In genomic region chr21:42830456-42831455, GRCh38 we compare ENCODE assay signal across 9 cellular contexts. TPM values are rescaled to one million over a fixed set of nuclear protein-coding genes. Genes with fewer than 3 reads are reported as not detected.
A peak's percentile ranks its signal among the peaks of the same experiment; 100 is the strongest.
DNase-seq lines count a peak whose midpoint lies in the region; ATAC-seq lines count a peak whose summit lies in the region.
"Had no signal": no experiment of that assay in that cellular context is flagged by ENCODE, and none has a peak within 500 bp of the region (broad histone marks: within the 10 kb centered on the region; RNA-seq: fewer than 3 reads in every experiment).

No MANE protein-coding gene starts in this region.

- peaks cover 41% of the 10 kb centered on the region for H3K27me3 Mint-ChIP-seq in T-helper 1 cell treated with Interleukin-12 subunit alpha and Interleukin-12 subunit beta and Interleukin-4 antibody, amounts not matched to agents 30 μg/mL and 1 μg/mL, for 36 hours (ENCODE audit: low read depth)
- H3K27me3 Mint-ChIP-seq in activated naive CD8-positive, alpha-beta T cell treated with anti-CD3 and anti-CD28 coated beads, Interleukin-2, amount 10 ng/mL, durations not matched to agents 7 days and 5 days = peaks cover 40% of the 10 kb centered on the region

- peak overlapping the region; percentile 31 for H3K27ac Mint-ChIP-seq in T-helper 1 cell treated with Interleukin-12 subunit alpha and Interleukin-12 subunit beta and Interleukin-4 antibody, amounts not matched to agents 30 μg/mL and 1 μg/mL, for 36 hours
- H3K27ac Mint-ChIP-seq in activated naive CD8-positive, alpha-beta T cell treated with anti-CD3 and anti-CD28 coated beads, Interleukin-2, amount 10 ng/mL, durations not matched to agents 7 days and 5 days = no peak overlapping the region
- H3K27ac Mint-ChIP-seq: CD8-positive, alpha-beta T cell had no signal

- no peak overlapping the region for H3K4me3 Mint-ChIP-seq in T-helper 1 cell treated with Interleukin-12 subunit alpha and Interleukin-12 subunit beta and Interleukin-4 antibody, amounts not matched to agents 30 μg/mL and 1 μg/mL, for 36 hours
- peak overlapping the region; percentile 51 for H3K4me3 Mint-ChIP-seq in activated naive CD8-positive, alpha-beta T cell treated with anti-CD3 and anti-CD28 coated beads, Interleukin-2, amount 10 ng/mL, durations not matched to agents 7 days and 5 days
- H3K4me3 Mint-ChIP-seq: CD8-positive, alpha-beta T cell had no signal

- intact Hi-C loops in posterior vena cava (cut with DNase I) = no loop called here

- no peaks in the 10 kb centered on the region for H3K9me3 Mint-ChIP-seq in T-helper 1 cell treated with Interleukin-12 subunit alpha and Interleukin-12 subunit beta and Interleukin-4 antibody, amounts not matched to agents 30 μg/mL and 1 μg/mL, for 36 hours
- H3K9me3 Mint-ChIP-seq in activated naive CD8-positive, alpha-beta T cell treated with anti-CD3 and anti-CD28 coated beads, Interleukin-2, amount 10 ng/mL, durations not matched to agents 7 days and 5 days = no peaks in the 10 kb centered on the region

- H3K4me1 Mint-ChIP-seq in T-helper 1 cell treated with Interleukin-12 subunit alpha and Interleukin-12 subunit beta and Interleukin-4 antibody, amounts not matched to agents 30 μg/mL and 1 μg/mL, for 36 hours (ENCODE audit: low read depth) = peaks cover 25% of the 10 kb centered on the region
- peaks cover 31% of the 10 kb centered on the region for H3K4me1 Mint-ChIP-seq in activated naive CD8-positive, alpha-beta T cell treated with anti-CD3 and anti-CD28 coated beads, Interleukin-2, amount 10 ng/mL, durations not matched to agents 7 days and 5 days

- DNase-seq in T-helper 1 cell (no peak), LoVo (ENCODE audit: low spot score) (peak; percentile 32), posterior vena cava (ENCODE audit: low spot score) (peak; percentile 77)
- peak; percentile 45 for DNase-seq in activated naive CD8-positive, alpha-beta T cell treated with anti-CD3 and anti-CD28 coated beads, Interleukin-2, amount 10 ng/mL, durations not matched to agents 7 days and 5 days
- DNase-seq in stimulated activated CD4-positive, alpha-beta T cell treated with anti-CD3 and anti-CD28 coated beads, Interleukin-12 subunit alpha, Interleukin-12 subunit beta, amount 100 ng/mL, for 4 hours = no peak

- ATAC-seq in activated naive CD8-positive, alpha-beta T cell treated with anti-CD3 and anti-CD28 coated beads, Interleukin-2, amount 10 ng/mL, durations not matched to agents 7 days and 5 days (ENCODE audit: low read depth) = no peak
- ATAC-seq in GM18907 (IDR thresholded peaks at IDR 0.05; ENCODE audit: unreplicated experiment) (no peak), GM18868 (IDR thresholded peaks at IDR 0.05; ENCODE audit: unreplicated experiment) (no peak)
- ATAC-seq: CD8-positive, alpha-beta T cell had no signal

- H3K36me3 Mint-ChIP-seq in T-helper 1 cell treated with Interleukin-12 subunit alpha and Interleukin-12 subunit beta and Interleukin-4 antibody, amounts not matched to agents 30 μg/mL and 1 μg/mL, for 36 hours (ENCODE audit: low read depth) = no peaks in the 10 kb centered on the region
- peaks cover 3% of the 10 kb centered on the region for H3K36me3 Mint-ChIP-seq in activated naive CD8-positive, alpha-beta T cell treated with anti-CD3 and anti-CD28 coated beads, Interleukin-2, amount 10 ng/mL, durations not matched to agents 7 days and 5 days
- H3K36me3 Mint-ChIP-seq: CD8-positive, alpha-beta T cell had no signal

- POLR2A ChIA-PET in activated naive CD8-positive, alpha-beta T cell treated with anti-CD3 and anti-CD28 coated beads, Interleukin-2, amount 10 ng/mL, durations not matched to agents 7 days and 5 days (lab: Charles Lee) = interaction anchor here (0.7 kb wide), 2 partner anchors 146 to 237 kb away, joined by 3 to 4 read pairs; no protein-coding TSS in a partner anchor

RNA-seq across cellular contexts. Expression of gene WDR4, which starts 48.6 kb away (rescaled TPM):
- total RNA-seq in activated naive CD8-positive, alpha-beta T cell treated with anti-CD3 and anti-CD28 coated beads, Interleukin-2, amount 10 ng/mL, durations not matched to agents 7 days and 5 days = 10 to 100 TPM; 27.2 to 28.5 TPM
- total RNA-seq in posterior vena cava = 10 to 100 TPM; 12.1 to 13.4 TPM

Comparison
In these comparisons a context has a peak if more than half of its experiments do, and no peak if none do; other contexts are left out.
1. DNase-seq: peak in LoVo (single experiment), activated naive CD8-positive, alpha-beta T cell treated with anti-CD3 and anti-CD28 coated beads, Interleukin-2, amount 10 ng/mL, durations not matched to agents 7 days and 5 days (single experiment) and posterior vena cava (single experiment); none in T-helper 1 cell (0 of 5) and stimulated activated CD4-positive, alpha-beta T cell treated with anti-CD3 and anti-CD28 coated beads, Interleukin-12 subunit alpha, Interleukin-12 subunit beta, amount 100 ng/mL, for 4 hours (single experiment).